8 cellular contexts compared by ENCODE assay signal in the genomic region with DNA sequence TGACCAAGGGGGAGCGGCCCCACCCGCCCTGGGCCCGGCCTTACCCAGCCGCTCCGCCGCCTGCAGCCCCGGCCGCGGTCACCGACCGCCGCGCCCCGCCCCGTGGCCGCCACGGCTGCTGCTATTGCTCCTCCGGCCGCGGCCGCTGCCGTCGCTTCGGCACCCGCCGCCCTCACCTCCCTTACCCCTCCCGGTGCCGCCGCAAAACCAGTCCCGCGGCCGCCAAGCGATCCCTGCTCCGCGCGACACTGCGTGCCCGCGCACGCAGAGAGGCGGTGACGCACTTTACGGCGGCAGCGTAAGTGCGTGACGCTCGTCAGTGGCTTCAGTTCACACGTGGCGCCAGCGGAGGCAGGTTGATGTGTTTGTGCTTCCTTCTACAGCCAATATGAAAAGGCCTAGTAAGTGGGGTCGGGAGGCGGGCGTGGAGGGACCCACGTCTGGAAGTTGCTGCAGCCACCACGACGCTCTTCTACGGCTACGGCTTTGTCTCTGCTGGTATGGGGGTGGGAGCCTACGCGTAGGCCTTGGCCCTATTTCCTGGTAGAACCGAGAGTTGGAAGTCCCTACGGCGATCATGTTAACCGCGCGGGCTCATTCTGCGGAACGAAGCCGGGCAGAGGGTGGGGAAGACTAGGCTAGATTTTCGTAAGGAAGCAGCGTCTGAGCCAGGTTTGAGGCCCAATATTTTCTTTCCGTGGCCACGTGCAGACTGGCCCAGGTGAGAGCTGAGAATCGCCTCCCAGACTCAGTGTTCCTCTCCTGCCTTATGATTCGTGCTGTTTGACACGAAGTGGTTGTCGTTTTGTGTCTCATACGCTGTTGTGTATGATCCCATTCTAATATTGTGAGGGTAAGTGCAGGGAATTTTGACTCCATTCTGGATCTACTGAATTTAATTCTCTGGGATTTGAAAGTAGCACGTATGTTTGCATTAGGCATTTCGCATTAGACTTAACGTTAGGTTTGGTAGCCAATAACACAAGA. TPM values are rescaled to one million over a fixed set of nuclear protein-coding genes. Genes with fewer than 3 reads are reported as not detected.
A peak's percentile ranks its signal among the peaks of the same experiment; 100 is the strongest.
DNase-seq lines count a peak whose midpoint lies in the region; ATAC-seq and TF ChIP-seq lines count a peak whose summit lies in the region.

A gene with protein sequence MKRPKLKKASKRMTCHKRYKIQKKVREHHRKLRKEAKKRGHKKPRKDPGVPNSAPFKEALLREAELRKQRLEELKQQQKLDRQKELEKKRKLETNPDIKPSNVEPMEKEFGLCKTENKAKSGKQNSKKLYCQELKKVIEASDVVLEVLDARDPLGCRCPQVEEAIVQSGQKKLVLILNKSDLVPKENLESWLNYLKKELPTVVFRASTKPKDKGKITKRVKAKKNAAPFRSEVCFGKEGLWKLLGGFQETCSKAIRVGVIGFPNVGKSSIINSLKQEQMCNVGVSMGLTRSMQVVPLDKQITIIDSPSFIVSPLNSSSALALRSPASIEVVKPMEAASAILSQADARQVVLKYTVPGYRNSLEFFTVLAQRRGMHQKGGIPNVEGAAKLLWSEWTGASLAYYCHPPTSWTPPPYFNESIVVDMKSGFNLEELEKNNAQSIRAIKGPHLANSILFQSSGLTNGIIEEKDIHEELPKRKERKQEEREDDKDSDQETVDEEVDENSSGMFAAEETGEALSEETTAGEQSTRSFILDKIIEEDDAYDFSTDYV (plus strand): TSS at position 328 of the 987 bp plus-strand sequence. CDS start 61 bp downstream, at position 389.
PBRM1 (minus strand) TSS at position 209 of the 987 bp plus-strand sequence.

- H3K36me3 ChIP-seq in DOHH2 (ENCODE audit: control insufficient read depth, low read length), result peaks cover 83% of the 10 kb centered on the region
- H3K36me3 ChIP-seq in Karpas-422 (ENCODE audit: insufficient read depth, low read length), result peaks cover 48% of the 10 kb centered on the region
- peaks cover 62% of the 10 kb centered on the region for H3K36me3 ChIP-seq in RWPE2 (ENCODE audit: low read depth)
- peaks cover 5% of the 10 kb centered on the region for H3K36me3 ChIP-seq in fibroblast of lung (ENCODE audit: control insufficient read depth, insufficient read depth, low read length)
- peaks cover 34 to 41% (median 35%) of the 10 kb centered on the region in 3 experiments for H3K36me3 ChIP-seq in naive thymus-derived CD4-positive, alpha-beta T cell (ENCODE audit: control insufficient read depth in 2 of 3, insufficient read depth in 3 of 3, low read length in 3 of 3)

- peaks cover 29% of the 10 kb centered on the region for H4K20me1 ChIP-seq in DOHH2 (ENCODE audit: control insufficient read depth, insufficient read depth, low read depth, low read length)
- H4K20me1 ChIP-seq in Karpas-422 (ENCODE audit: insufficient read depth, low read depth, low read length), result no peaks in the 10 kb centered on the region
- H4K20me1 ChIP-seq in fibroblast of lung (ENCODE audit: control insufficient read depth, extremely low read depth, insufficient read depth, low read length), result no peaks in the 10 kb centered on the region

- intact Hi-C loops in naive thymus-derived CD4-positive, alpha-beta T cell (cut with micrococcal nuclease), result loop anchor here (1.0 to 10.0 kb wide), 14 partner anchors 15 to 1019 kb away; partner anchors contain the start of genes GLT8D1 (in 2 of the 2), NISCH (in 2 of the 2), UQCC5 (in 2 of the 2) and DCP1A (in 1 of the 2)

- no peak within 1 kb of the TSS for H2AFZ ChIP-seq in Karpas-422 (ENCODE audit: low read length)
- peak within 1 kb of the TSS; percentile 58 for H2AFZ ChIP-seq in fibroblast of lung (ENCODE audit: low read length)

- H3K27me3 Mint-ChIP-seq in activated T-helper 17 cell treated with anti-CD3 and anti-CD28 coated beads, Interleukin-2, amount 50 U/mL, for 72 hours, result no peaks in the 10 kb centered on the region
- H3K27me3 Mint-ChIP-seq in naive thymus-derived CD4-positive, alpha-beta T cell, result no peaks in the 10 kb centered on the region
- no peaks in the 10 kb centered on the region for H3K27me3 Mint-ChIP-seq in stimulated activated memory B cell treated with anti-CD40 and anti-IgM and Interleukin-4, amounts not matched to agents 10 μg/mL and 1 μg/mL and 100 μg/mL, for 72 hours

- peaks cover 39% of the 10 kb centered on the region for H3F3A ChIP-seq in DOHH2 (ENCODE audit: control insufficient read depth, insufficient read depth)

- CTCF ChIA-PET in naive thymus-derived CD4-positive, alpha-beta T cell (lab: Charles Lee), result no interaction called here

- H3K27ac ChIP-seq in DOHH2 (ENCODE audit: low read depth, low read length) (peak within 1 kb of the TSS; percentile 80), Karpas-422 (ENCODE audit: low read length) (peak within 1 kb of the TSS; percentile 79), RWPE2 (ENCODE audit: poor library complexity, severe bottlenecking) (peak within 1 kb of the TSS; percentile 65), fibroblast of lung (ENCODE audit: insufficient read depth, low read length) (peak within 1 kb of the TSS; percentile 93)
- H3K27ac ChIP-seq in naive thymus-derived CD4-positive, alpha-beta T cell (ENCODE audit: low read depth, low read length), result peak within 1 kb of the TSS; percentile 89

- H3K27ac Mint-ChIP-seq in activated T-helper 17 cell treated with anti-CD3 and anti-CD28 coated beads, Interleukin-2, amount 50 U/mL, for 72 hours, result peak within 1 kb of the TSS; percentile 96
- H3K27ac Mint-ChIP-seq in naive thymus-derived CD4-positive, alpha-beta T cell, result peak within 1 kb of the TSS; percentile 93 to 99 (median 98)
- peak within 1 kb of the TSS; percentile 94 for H3K27ac Mint-ChIP-seq in stimulated activated memory B cell treated with anti-CD40 and anti-IgM and Interleukin-4, amounts not matched to agents 10 μg/mL and 1 μg/mL and 100 μg/mL, for 72 hours

- H3K9me3 Mint-ChIP-seq in activated T-helper 17 cell treated with anti-CD3 and anti-CD28 coated beads, Interleukin-2, amount 50 U/mL, for 72 hours, result no peaks in the 10 kb centered on the region
- peaks cover 0 to 2% (median 0%) of the 10 kb centered on the region in 11 donors for H3K9me3 Mint-ChIP-seq in naive thymus-derived CD4-positive, alpha-beta T cell
- no peaks in the 10 kb centered on the region for H3K9me3 Mint-ChIP-seq in stimulated activated memory B cell treated with anti-CD40 and anti-IgM and Interleukin-4, amounts not matched to agents 10 μg/mL and 1 μg/mL and 100 μg/mL, for 72 hours

- peaks cover 47% of the 10 kb centered on the region for H3K4me1 ChIP-seq in DOHH2 (ENCODE audit: control insufficient read depth, low read length)
- peaks cover 44% of the 10 kb centered on the region for H3K4me1 ChIP-seq in Karpas-422 (ENCODE audit: low read length)
- H3K4me1 ChIP-seq in RWPE2 (ENCODE audit: insufficient read depth, poor library complexity, severe bottlenecking), result peaks cover 19% of the 10 kb centered on the region
- H3K4me1 ChIP-seq in fibroblast of lung (ENCODE audit: control insufficient read depth, extremely low read depth, insufficient read depth, low read length), result peaks cover 17% of the 10 kb centered on the region
- H3K4me1 ChIP-seq in naive thymus-derived CD4-positive, alpha-beta T cell (ENCODE audit: control insufficient read depth in 2 of 2, insufficient read depth in 2 of 2, low read length in 2 of 2), result peaks cover 21 to 25% of the 10 kb centered on the region in 2 donors

- no peaks in the 10 kb centered on the region for H3K9me3 ChIP-seq in DOHH2 (ENCODE audit: control insufficient read depth, insufficient read depth, low read length)
- no peaks in the 10 kb centered on the region for H3K9me3 ChIP-seq in Karpas-422 (ENCODE audit: low read length)
- H3K9me3 ChIP-seq in RWPE2 (ENCODE audit: severe bottlenecking), result no peaks in the 10 kb centered on the region
- H3K9me3 ChIP-seq in fibroblast of lung (ENCODE audit: control insufficient read depth, insufficient read depth, low read depth, low read length), result no peaks in the 10 kb centered on the region
- H3K9me3 ChIP-seq in naive thymus-derived CD4-positive, alpha-beta T cell (ENCODE audit: control insufficient read depth in 2 of 3, low read length in 3 of 3), result no peaks in the 10 kb centered on the region

- H3K4me3 ChIP-seq in DOHH2 (ENCODE audit: low read length) (peak within 1 kb of the TSS; percentile 98), Karpas-422 (ENCODE audit: low read length) (peak within 1 kb of the TSS; percentile 88), RWPE2 (ENCODE audit: severe bottlenecking) (peak within 1 kb of the TSS; percentile 84), fibroblast of lung (replicated peaks in 1 of 4; ENCODE audit: control extremely low read depth in 1 of 4, insufficient read depth in 1 of 4, low read depth in 3 of 4, low read length in 4 of 4) (peak within 1 kb of the TSS; percentile 90 to 99 (median 94))
- peak within 1 kb of the TSS; percentile 80 for H3K4me3 ChIP-seq in naive thymus-derived CD4-positive, alpha-beta T cell (ENCODE audit: low read length)

- H3K27me3 ChIP-seq in DOHH2 (ENCODE audit: control insufficient read depth, low read length) (no peaks in the 10 kb centered on the region), Karpas-422 (ENCODE audit: low read length) (no peaks in the 10 kb centered on the region), RWPE2 (ENCODE audit: insufficient read depth, poor library complexity, severe bottlenecking) (no peaks in the 10 kb centered on the region), fibroblast of lung (ENCODE audit: control insufficient read depth, insufficient read depth, low read length) (no peaks in the 10 kb centered on the region)
- no peaks in the 10 kb centered on the region for H3K27me3 ChIP-seq in naive thymus-derived CD4-positive, alpha-beta T cell (ENCODE audit: control insufficient read depth in 2 of 2, insufficient read depth in 2 of 2, low read length in 2 of 2)

- ATAC-seq in GM21786 (IDR thresholded peaks at IDR 0.05; ENCODE audit: unreplicated experiment) (peak; percentile 71), RWPE2 (ENCODE audit: low read depth) (peak; percentile 66)
- ATAC-seq in activated T-helper 17 cell treated with anti-CD3 and anti-CD28 coated beads, Interleukin-2, amount 50 U/mL, for 72 hours (replicated peaks), result peak; percentile 68
- peak; percentile 96 for ATAC-seq in naive thymus-derived CD4-positive, alpha-beta T cell
- peak; percentile 91 for ATAC-seq in stimulated activated memory B cell treated with anti-CD40 and anti-IgM and Interleukin-4, amounts not matched to agents 10 μg/mL and 1 μg/mL and 100 μg/mL, for 72 hours

- peaks cover 94% of the 10 kb centered on the region for H3K79me2 ChIP-seq in DOHH2 (ENCODE audit: control insufficient read depth, low read length)
- peaks cover 88% of the 10 kb centered on the region for H3K79me2 ChIP-seq in Karpas-422 (ENCODE audit: low read length)
- peaks cover 62% of the 10 kb centered on the region for H3K79me2 ChIP-seq in fibroblast of lung (ENCODE audit: control insufficient read depth, insufficient read depth, low read length)

- peaks cover 98% of the 10 kb centered on the region for H3K36me3 Mint-ChIP-seq in activated T-helper 17 cell treated with anti-CD3 and anti-CD28 coated beads, Interleukin-2, amount 50 U/mL, for 72 hours (ENCODE audit: low read depth)
- H3K36me3 Mint-ChIP-seq in naive thymus-derived CD4-positive, alpha-beta T cell, result peaks cover 3 to 39% (median 27%) of the 10 kb centered on the region in 5 donors
- peaks cover 36% of the 10 kb centered on the region for H3K36me3 Mint-ChIP-seq in stimulated activated memory B cell treated with anti-CD40 and anti-IgM and Interleukin-4, amounts not matched to agents 10 μg/mL and 1 μg/mL and 100 μg/mL, for 72 hours

- POLR2A ChIA-PET in naive thymus-derived CD4-positive, alpha-beta T cell (lab: Charles Lee), result interaction anchor here (0.8 to 2.8 kb wide), 8 partner anchors 9 to 150 kb away, joined by 3 to 16 read pairs (median 4); partner anchors contain the start of genes GLT8D1, SPCS1 and UQCC5

- peak within 1 kb of the TSS; percentile 84 for H3K9ac ChIP-seq in Karpas-422 (ENCODE audit: low read length)
- peak within 1 kb of the TSS; percentile 96 for H3K9ac ChIP-seq in fibroblast of lung (ENCODE audit: insufficient read depth, low read length)

- peaks cover 55% of the 10 kb centered on the region for H3K4me1 Mint-ChIP-seq in activated T-helper 17 cell treated with anti-CD3 and anti-CD28 coated beads, Interleukin-2, amount 50 U/mL, for 72 hours
- peaks cover 23 to 72% (median 62%) of the 10 kb centered on the region in 7 donors for H3K4me1 Mint-ChIP-seq in naive thymus-derived CD4-positive, alpha-beta T cell
- H3K4me1 Mint-ChIP-seq in stimulated activated memory B cell treated with anti-CD40 and anti-IgM and Interleukin-4, amounts not matched to agents 10 μg/mL and 1 μg/mL and 100 μg/mL, for 72 hours, result peaks cover 41% of the 10 kb centered on the region

- TF ChIP-seq CTCF in DOHH2 (IDR thresholded peaks at IDR 0.05; ENCODE audit: low read depth, low read length, poor library complexity, severe bottlenecking) (no peak), RWPE2 (IDR thresholded peaks at IDR 0.05; ENCODE audit: poor library complexity, severe bottlenecking) (no peak), fibroblast of lung (conservative IDR thresholded peaks at IDR 0.05 in 1 of 2, IDR thresholded peaks at IDR 0.05 in 1 of 2; ENCODE audit: low read depth in 1 of 2, low read length in 2 of 2) (no peak)

- H3K4me2 ChIP-seq in DOHH2 (ENCODE audit: low read length) (peak within 1 kb of the TSS; percentile 96), Karpas-422 (ENCODE audit: low read depth, low read length, poor library complexity, severe bottlenecking) (peak within 1 kb of the TSS; percentile 91), fibroblast of lung (ENCODE audit: extremely low read depth, insufficient read depth, low read length) (peak within 1 kb of the TSS; percentile 99)

- peak within 1 kb of the TSS; percentile 95 for H3K4me3 Mint-ChIP-seq in activated T-helper 17 cell treated with anti-CD3 and anti-CD28 coated beads, Interleukin-2, amount 50 U/mL, for 72 hours
- H3K4me3 Mint-ChIP-seq in naive thymus-derived CD4-positive, alpha-beta T cell, result peak within 1 kb of the TSS; percentile 95 to 99 (median 98)
- H3K4me3 Mint-ChIP-seq in stimulated activated memory B cell treated with anti-CD40 and anti-IgM and Interleukin-4, amounts not matched to agents 10 μg/mL and 1 μg/mL and 100 μg/mL, for 72 hours, result peak within 1 kb of the TSS; percentile 94

- no peaks in the 10 kb centered on the region for H3K9me2 ChIP-seq in DOHH2 (replicated peaks; ENCODE audit: control insufficient read depth, low read length)
- H3K9me2 ChIP-seq in Karpas-422 (replicated peaks; ENCODE audit: insufficient read depth, low read length), result no peaks in the 10 kb centered on the region

- peak; percentile 97 for DNase-seq in Karpas-422
- DNase-seq in RWPE2 (ENCODE audit: low spot score), result peak; percentile 93
- DNase-seq in fibroblast of lung (ENCODE audit: low read depth in 2 of 2), result peak; percentile 96 to 97
- DNase-seq in naive thymus-derived CD4-positive, alpha-beta T cell, result peak; percentile 87 to 94 (median 92)

RNA-seq across cellular contexts. Expression of the first gene that starts in this region (rescaled TPM):
- 96.9 and 138 TPM in 2 replicates for total RNA-seq in Karpas-422 (2014; rRNA removed; shearing (Covaris generic); ENCODE audit: low replicate concordance)
- total RNA-seq in activated T-helper 17 cell treated with anti-CD3 and anti-CD28 coated beads, Interleukin-2, amount 50 U/mL, for 72 hours, result 100 to 1,000 TPM; 165 to 189 TPM
- 99.9 and 145 TPM in 2 replicates for total RNA-seq in fibroblast of lung
- 71.5 and 75.2 TPM in 2 replicates for polyA plus RNA-seq in fibroblast of lung
- 68.1 and 74.8 TPM in 2 replicates for polyA plus RNA-seq in fibroblast of lung (2012)
- 3.7 and 6.7 TPM in 2 replicates for polyA minus RNA-seq in fibroblast of lung (ENCODE audit: low replicate concordance)
- total RNA-seq in naive thymus-derived CD4-positive, alpha-beta T cell, result 100 to 1,000 TPM in 2 of 5 experiments, 10 to 100 TPM in 3; 87.9 to 116 (median 97.2) TPM
- 10 to 100 TPM; 60.0 to 84.2 TPM for polyA plus RNA-seq in naive thymus-derived CD4-positive, alpha-beta T cell

RNA-seq across cellular contexts. Expression of gene PBRM1, which starts in this region (rescaled TPM):
- 38.4 and 53.3 TPM in 2 replicates for total RNA-seq in Karpas-422 (2014; rRNA removed; shearing (Covaris generic); ENCODE audit: low replicate concordance)
- 10 to 100 TPM; 88.4 to 88.6 TPM for total RNA-seq in activated T-helper 17 cell treated with anti-CD3 and anti-CD28 coated beads, Interleukin-2, amount 50 U/mL, for 72 hours
- total RNA-seq in fibroblast of lung, result 97.3 and 112 TPM in 2 replicates
- 36.2 and 37.2 TPM in 2 replicates for polyA plus RNA-seq in fibroblast of lung
- polyA plus RNA-seq in fibroblast of lung (2012), result 26.0 and 29.6 TPM in 2 replicates
- 46.4 and 46.9 TPM in 2 replicates for polyA minus RNA-seq in fibroblast of lung (ENCODE audit: low replicate concordance)
- total RNA-seq in naive thymus-derived CD4-positive, alpha-beta T cell, result 10 to 100 TPM; 58.4 to 83.8 (median 74.2) TPM
- polyA plus RNA-seq in naive thymus-derived CD4-positive, alpha-beta T cell, result 100 to 1,000 TPM in 1 of 2 donors, 10 to 100 TPM in 1; 94.0 to 109 TPM

Comparison
In these comparisons a context has a peak if more than half of its experiments do, and no peak if none do; other contexts are left out.
1. Peak in every context shown above with its lines: DNase-seq, ATAC-seq, H3K4me3 ChIP-seq and H3K27ac ChIP-seq.